8 cellular contexts compared by ENCODE assay signal in genomic region chr16:636206-637080, GRCh38. TPM values are rescaled to one million over a fixed set of nuclear protein-coding genes. Genes with fewer than 3 reads are reported as not detected.
DNase-seq lines count a peak whose midpoint lies in the region; ATAC-seq and TF ChIP-seq lines count a peak whose summit lies in the region.

Gene METTL26 (minus strand): TSS chr16:636305. CDS start chr16:636290, 15 bp downstream.

- TF ChIP-seq CTCF in KMS-11 (conservative IDR thresholded peaks at IDR 0.05; ENCODE audit: low read depth, low read length) (0 out of 2 replicates have a peak, but pooled peaks have one; percentile 12), Panc1 (IDR thresholded peaks at IDR 0.05) (no peak)

- H3K4me1 Mint-ChIP-seq in activated T-cell treated with anti-CD3 and anti-CD28 coated beads, Interleukin-2, amount 50 U/mL, for 4 hours (ENCODE audit: low read depth), result peaks cover 4% of the 10 kb centered on the region

- POLR2A ChIA-PET in Panc1 (lab: Charles Lee), result interaction anchor here (0.5 kb wide), 1 partner anchor 427 kb away, joined by 10 read pairs; no protein-coding TSS in a partner anchor

- H2AFZ ChIP-seq in KMS-11 (ENCODE audit: low read depth), result peak within 1 kb of the TSS; percentile 90

- DNase-seq in DMS79 treated with DMSO at 0.1 percent for 48 hours (lab: John Stamatoyannopoulos, UW), result peak; percentile 84
- peak; percentile 89 for DNase-seq in Panc1 (ENCODE audit: low read depth, low spot score)
- DNase-seq in activated T-cell treated with anti-CD3 and anti-CD28 coated beads, Interleukin-2, amount 50 U/mL, for 4 hours, result peak; percentile 87
- peak; percentile 91 for DNase-seq in stimulated activated CD8-positive, alpha-beta memory T cell treated with anti-CD3 and anti-CD28 coated beads, Interleukin-7, amount 100 ng/mL, for 24 hours (ENCODE audit: low read depth)

- H3K4me1 ChIP-seq in KMS-11 (ENCODE audit: low read depth, poor library complexity, severe bottlenecking) (peaks cover 9% of the 10 kb centered on the region), Panc1 (ENCODE audit: control insufficient read depth, insufficient read depth, low read length) (peaks cover 25% of the 10 kb centered on the region), muscle layer of duodenum (ENCODE audit: control insufficient read depth in 1 of 2, insufficient read depth in 2 of 2, low read length in 2 of 2) (peaks cover 0 to 36% of the 10 kb centered on the region in 2 donors)

- no peaks in the 10 kb centered on the region for H4K20me1 ChIP-seq in KMS-11 (ENCODE audit: insufficient read depth)

- peak within 1 kb of the TSS; percentile 97 for H3K4me2 ChIP-seq in KMS-11

- in situ Hi-C loops in Panc1 (cut with HindIII; ENCODE audit: low pct_unique_long_range_greater_than_20kb, low sequenced_read_pairs), result no loop called here

- H3K4me3 Mint-ChIP-seq in activated T-cell treated with anti-CD3 and anti-CD28 coated beads, Interleukin-2, amount 50 U/mL, for 4 hours, result peak within 1 kb of the TSS; percentile 88

- CTCF ChIA-PET in Panc1 (lab: Charles Lee), result interaction anchor here (0.6 to 1.1 kb wide), 2 partner anchors 36 to 265 kb away, joined by 4 read pairs; no protein-coding TSS in a partner anchor

- no peaks in the 10 kb centered on the region for H3K9me3 Mint-ChIP-seq in activated T-cell treated with anti-CD3 and anti-CD28 coated beads, Interleukin-2, amount 50 U/mL, for 4 hours

- peaks cover 3% of the 10 kb centered on the region for H3K27me3 Mint-ChIP-seq in activated T-cell treated with anti-CD3 and anti-CD28 coated beads, Interleukin-2, amount 50 U/mL, for 4 hours (ENCODE audit: low read depth)

- H3K4me3 ChIP-seq in KMS-11 (IDR thresholded peaks at IDR 0.05; ENCODE audit: insufficient read depth, low read depth, low read length) (no peak within 1 kb of the TSS), Panc1 (ENCODE audit: low read depth in 2 of 2, low read length in 2 of 2) (peak within 1 kb of the TSS; percentile 59 to 76), muscle layer of duodenum (ENCODE audit: low read depth in 1 of 2, low read length in 2 of 2) (peak within 1 kb of the TSS; percentile 74 to 97)

- intact Hi-C loops in Panc1 (cut with micrococcal nuclease; ENCODE audit: unreplicated experiment), result no loop called here

- H3K79me2 ChIP-seq in KMS-11 (ENCODE audit: insufficient read depth, low read depth), result peaks cover 12% of the 10 kb centered on the region; the same call in 1 of the 2 replicates

- H3K27ac ChIP-seq in KMS-11 (peak within 1 kb of the TSS; percentile 77), Panc1 (ENCODE audit: low read length) (peak within 1 kb of the TSS; percentile 86), muscle layer of duodenum (ENCODE audit: low read length) (peak within 1 kb of the TSS; percentile 92)

- H3K36me3 Mint-ChIP-seq in activated T-cell treated with anti-CD3 and anti-CD28 coated beads, Interleukin-2, amount 50 U/mL, for 4 hours (ENCODE audit: insufficient read depth), result no peaks in the 10 kb centered on the region

- BruUV-seq in Panc1 (replicated peaks; lab: Mats Ljungman, UMichigan), result no TSS peak

- H3K9me3 ChIP-seq in Panc1 (ENCODE audit: control insufficient read depth, insufficient read depth, low read depth, low read length) (no peaks in the 10 kb centered on the region), muscle layer of duodenum (ENCODE audit: control insufficient read depth in 1 of 2, low read length in 2 of 2) (no peaks in the 10 kb centered on the region)

- ATAC-seq in GM21737 (IDR thresholded peaks at IDR 0.05; ENCODE audit: unreplicated experiment), result peak; percentile 63
- ATAC-seq in Panc1, result peak; percentile 90
- peak; percentile 89 for ATAC-seq in activated T-cell treated with anti-CD3 and anti-CD28 coated beads, Interleukin-2, amount 50 U/mL, for 4 hours
- ATAC-seq in esophagus mucosa, result peak; percentile 81

- H3K36me3 ChIP-seq in KMS-11 (ENCODE audit: insufficient read depth) (no peaks in the 10 kb centered on the region; the same call in 1 of the 2 replicates), Panc1 (ENCODE audit: control insufficient read depth, insufficient read depth, low read length) (no peaks in the 10 kb centered on the region), muscle layer of duodenum (ENCODE audit: control insufficient read depth in 1 of 2, insufficient read depth in 2 of 2, low read length in 2 of 2) (peaks cover 0 to 16% of the 10 kb centered on the region in 2 donors)

- peak within 1 kb of the TSS; percentile 81 for H3K9ac ChIP-seq in KMS-11

- H3K27me3 ChIP-seq in KMS-11 (ENCODE audit: insufficient read depth, low read depth) (no peaks in the 10 kb centered on the region), Panc1 (ENCODE audit: control insufficient read depth, insufficient read depth, low read length) (no peaks in the 10 kb centered on the region), muscle layer of duodenum (ENCODE audit: low read depth, low read length) (no peaks in the 10 kb centered on the region)

RNA-seq across cellular contexts. Expression of gene METTL26, which starts in this region (rescaled TPM):
- 91.8 TPM for total RNA-seq in Panc1 (2021; ENCODE audit: unreplicated experiment)
- 245 TPM for polyA plus RNA-seq in Panc1 (2012; ENCODE audit: insufficient read length)
- 100 to 1,000 TPM; 132 to 174 (median 159) TPM for total RNA-seq in activated T-cell treated with anti-CD3 and anti-CD28 coated beads, Interleukin-2, amount 50 U/mL, for 4 hours
- 40.2 TPM for total RNA-seq in esophagus mucosa
